8 cellular contexts compared by ENCODE assay signal in genomic region chr4:74376888-74377483, GRCh38. TPM values are rescaled to one million over a fixed set of nuclear protein-coding genes. Genes with fewer than 3 reads are reported as not detected.
DNase-seq lines count a peak whose midpoint lies in the region; ATAC-seq, FAIRE-seq and TF ChIP-seq lines count a peak whose summit lies in the region.

No MANE protein-coding gene starts in this region.

- DNase-seq in Caki2 (ENCODE audit: low read depth) (peak; percentile 50), NCI-H1105 treated with DMSO at 0.1 percent for 48 hours (lab: John Stamatoyannopoulos, UW) (peak; percentile 43), body of pancreas (no peak), keratinocyte (ENCODE audit: low read depth, low spot score) (no peak), upper lobe of right lung (no peak), foreskin melanocyte (no peak), C1 segment of cervical spinal cord (lab: John Stamatoyannopoulos, UW) (no peak)

- peak; percentile 67 for FAIRE-seq in keratinocyte (lab: Jason Lieb, UNC)

- 38 to 49% methylated on average over 4 of the region's 4 CpGs for WGBS in body of pancreas, 2 donors

- no peaks in the 10 kb centered on the region for H4K20me1 ChIP-seq in keratinocyte (ENCODE audit: control insufficient read depth, extremely low read depth, insufficient read depth, low read length)

- peak; percentile 64 for ATAC-seq in GM21576 (IDR thresholded peaks at IDR 0.05; ENCODE audit: unreplicated experiment)
- ATAC-seq in body of pancreas: no peak
- ATAC-seq in upper lobe of right lung: peak; percentile 85

- no peak overlapping the region for H2AFZ ChIP-seq in keratinocyte (ENCODE audit: control insufficient read depth, low read length)

- H3K27ac ChIP-seq in body of pancreas (no peak overlapping the region), keratinocyte (ENCODE audit: control insufficient read depth, insufficient read depth, low read length) (peak overlapping the region; percentile 77), upper lobe of right lung (no peak overlapping the region)

- H3K9me3 ChIP-seq in body of pancreas (no peaks in the 10 kb centered on the region), keratinocyte (ENCODE audit: control insufficient read depth, low read depth, low read length) (no peaks in the 10 kb centered on the region), upper lobe of right lung (no peaks in the 10 kb centered on the region)

- peaks cover 10% of the 10 kb centered on the region for H3K79me2 ChIP-seq in keratinocyte (ENCODE audit: control insufficient read depth, insufficient read depth, low read length)

- H3K9ac ChIP-seq in keratinocyte (ENCODE audit: control insufficient read depth, extremely low read depth, insufficient read depth, low read length): peak overlapping the region; percentile 58

- H3K9me1 ChIP-seq in keratinocyte (ENCODE audit: control insufficient read depth, extremely low read depth, insufficient read depth, low read length): no peaks in the 10 kb centered on the region

- peak overlapping the region; percentile 73 for H3K4me2 ChIP-seq in keratinocyte (ENCODE audit: control insufficient read depth, extremely low read depth, insufficient read depth, low read depth, low read length)

- no peaks in the 10 kb centered on the region for H3K4me1 ChIP-seq in body of pancreas
- peaks cover 45% of the 10 kb centered on the region for H3K4me1 ChIP-seq in keratinocyte (ENCODE audit: control insufficient read depth, extremely low read depth, insufficient read depth, low read length)
- no peaks in the 10 kb centered on the region for H3K4me1 ChIP-seq in upper lobe of right lung

- intact Hi-C loops in body of pancreas (cut with DNase I) (loop anchor here (5.0 kb wide), 1 partner anchor 295 kb away; no protein-coding TSS in a partner anchor), upper lobe of right lung (cut with DNase I) (loop anchor here (10.0 kb wide), 1 partner anchor 298 kb away; no protein-coding TSS in a partner anchor)

- H3K27me3 ChIP-seq in body of pancreas (no peaks in the 10 kb centered on the region), keratinocyte (ENCODE audit: control insufficient read depth, extremely low read depth, insufficient read depth, low read length) (no peaks in the 10 kb centered on the region), upper lobe of right lung (no peaks in the 10 kb centered on the region)

- H3K36me3 ChIP-seq in body of pancreas (replicated peaks in 1 of 2; ENCODE audit: insufficient read depth in 1 of 2, low read depth in 2 of 2) (no peaks in the 10 kb centered on the region), keratinocyte (ENCODE audit: control insufficient read depth in 2 of 2, extremely low read depth in 1 of 2, insufficient read depth in 2 of 2, low read length in 2 of 2) (peaks cover 3 to 28% of the 10 kb centered on the region in 2 experiments), upper lobe of right lung (no peaks in the 10 kb centered on the region)

- H3K4me3 ChIP-seq in body of pancreas: no peak overlapping the region
- peak overlapping the region in 1 of 3 experiments; percentile 24 for H3K4me3 ChIP-seq in keratinocyte (ENCODE audit: control insufficient read depth in 2 of 3, extremely low read depth in 1 of 3, insufficient read depth in 2 of 3, low read depth in 1 of 3, low read length in 3 of 3)
- H3K4me3 ChIP-seq in upper lobe of right lung: no peak overlapping the region

- TF ChIP-seq POLR2A in body of pancreas (IDR thresholded peaks at IDR 0.05): no peak

- in situ Hi-C loops in Caki2 (cut with HindIII; ENCODE audit: low pct_unique_long_range_greater_than_20kb, low sequenced_read_pairs): loop anchor here (10.0 kb wide), 1 partner anchor 248 kb away; no protein-coding TSS in a partner anchor

- TF ChIP-seq CTCF in body of pancreas (IDR thresholded peaks at IDR 0.05): peak; percentile 34 to 70 (median 65)
- TF ChIP-seq CTCF in keratinocyte (optimal IDR thresholded peaks at IDR 0.05 in 1 of 3, IDR thresholded peaks at IDR 0.05 in 1 of 3, conservative IDR thresholded peaks at IDR 0.05 in 1 of 3; ENCODE audit: extremely low read depth in 1 of 3, insufficient read depth in 2 of 3, low read length in 3 of 3): peak in 2 of 3 experiments; percentile 38 to 40
- peak; percentile 65 for TF ChIP-seq CTCF in upper lobe of right lung (IDR thresholded peaks at IDR 0.05)

- dilution Hi-C loops in keratinocyte (cut with MboI; ENCODE audit: extremely low pct_ligation_motif_present, low sequenced_read_pairs): no loop called here

RNA-seq across cellular contexts. Expression of gene EREG, which starts 12.0 kb away (rescaled TPM):
- 25.8 and 33.8 TPM in 2 replicates for total RNA-seq in Caki2 (2014; rRNA removed; shearing (Covaris generic); ENCODE audit: low replicate concordance)
- total RNA-seq in body of pancreas (not detected), upper lobe of right lung (0.69 TPM)
- polyA plus RNA-seq in keratinocyte: 19.9 to 38.7 TPM (median 29.2 TPM) in 3 replicates
- polyA plus RNA-seq in keratinocyte (2011; ENCODE audit: low read depth): 12.5 TPM
- 13.9 and 23.6 TPM in 2 replicates for polyA plus RNA-seq in keratinocyte (2011; cell fraction: cytosol; rRNA removed)
- polyA plus RNA-seq in keratinocyte (2011; cell fraction: nucleus; rRNA removed): 57.1 and 57.5 TPM in 2 replicates
- 19.2 and 21.3 TPM in 2 replicates for polyA plus RNA-seq in keratinocyte (2012; ENCODE audit: low replicate concordance)
- 13.3 to 33.3 TPM (median 18.3 TPM) in 3 replicates for polyA minus RNA-seq in keratinocyte
- polyA minus RNA-seq in keratinocyte (2011; cell fraction: cytosol; rRNA and poly(A)+ RNA removed): 31.1 TPM
- 45.7 and 84.9 TPM in 2 replicates for polyA minus RNA-seq in keratinocyte (2011; cell fraction: nucleus; rRNA and poly(A)+ RNA removed)

Comparison
In these comparisons a context has a peak if more than half of its experiments do, and no peak if none do; other contexts are left out.
1. DNase-seq: peak in Caki2 (single experiment) and NCI-H1105 treated with DMSO at 0.1 percent for 48 hours (single experiment); none in body of pancreas (0 of 4), keratinocyte (single experiment), upper lobe of right lung (single experiment), foreskin melanocyte (single experiment) and C1 segment of cervical spinal cord (0 of 14).
2. RNA of gene EREG, which starts 12.0 kb away (total RNA-seq): 25.8 to 33.8 TPM in Caki2; 0.69 TPM in upper lobe of right lung (single experiment) and not detected in body of pancreas; every median in the first group is over 10 times any median in the second.
3. Peak in every context shown above with its lines, with median percentiles within 50 percentile points of each other: CTCF ChIP-seq.